ENCODE assay signal across 1 cellular context in the genomic region with DNA sequence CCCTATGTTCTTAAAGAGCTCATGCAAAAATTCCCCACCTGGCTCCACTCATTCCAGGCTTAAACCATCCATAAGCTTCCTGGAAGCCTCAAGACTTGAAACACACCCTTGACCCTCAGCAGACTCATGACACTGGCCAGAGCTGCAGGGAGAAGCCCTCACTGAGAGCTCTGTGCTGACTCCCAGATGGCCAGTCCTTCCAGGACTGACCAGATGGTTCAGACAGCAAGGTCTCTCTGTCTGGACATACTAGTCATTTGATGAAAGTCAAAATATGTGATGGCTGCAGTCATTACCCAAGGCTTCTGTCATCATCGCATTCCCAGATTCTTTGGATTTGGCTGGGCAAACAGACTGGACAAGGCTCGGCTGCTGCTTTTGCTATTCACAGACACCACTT.
TF ChIP-seq lines count a peak whose summit lies in the region.

No MANE protein-coding gene starts in this region.

TF ChIP-seq in HepG2, 621 proteins besides CTCF, POLR2A, EP300 and RAD21 (continued from another document):
- TF ChIP-seq, protein P1, sequence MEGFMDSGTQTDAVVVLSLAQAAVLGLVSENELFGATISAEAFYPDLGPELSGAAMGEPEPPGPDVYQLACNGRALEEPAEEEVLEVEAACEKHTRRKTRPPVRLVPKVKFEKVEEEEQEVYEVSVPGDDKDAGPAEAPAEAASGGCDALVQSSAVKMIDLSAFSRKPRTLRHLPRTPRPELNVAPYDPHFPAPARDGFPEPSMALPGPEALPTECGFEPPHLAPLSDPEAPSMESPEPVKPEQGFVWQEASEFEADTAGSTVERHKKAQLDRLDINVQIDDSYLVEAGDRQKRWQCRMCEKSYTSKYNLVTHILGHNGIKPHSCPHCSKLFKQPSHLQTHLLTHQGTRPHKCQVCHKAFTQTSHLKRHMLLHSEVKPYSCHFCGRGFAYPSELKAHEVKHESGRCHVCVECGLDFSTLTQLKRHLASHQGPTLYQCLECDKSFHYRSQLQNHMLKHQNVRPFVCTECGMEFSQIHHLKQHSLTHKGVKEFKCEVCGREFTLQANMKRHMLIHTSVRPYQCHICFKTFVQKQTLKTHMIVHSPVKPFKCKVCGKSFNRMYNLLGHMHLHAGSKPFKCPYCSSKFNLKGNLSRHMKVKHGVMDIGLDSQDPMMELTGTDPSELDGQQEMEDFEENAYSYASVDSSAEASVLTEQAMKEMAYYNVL (CRISPR knock-in tag; IDR thresholded peaks at IDR 0.05; ENCODE audit: borderline replicate concordance): no peak
- TF ChIP-seq SMARCE1 (IDR thresholded peaks at IDR 0.05; ENCODE audit: borderline replicate concordance) (no peak), RCOR2 (CRISPR knock-in tag; IDR thresholded peaks at IDR 0.05) (no peak), HES4 (CRISPR knock-in tag; IDR thresholded peaks at IDR 0.05; ENCODE audit: borderline replicate concordance) (no peak)
- TF ChIP-seq, protein P2, sequence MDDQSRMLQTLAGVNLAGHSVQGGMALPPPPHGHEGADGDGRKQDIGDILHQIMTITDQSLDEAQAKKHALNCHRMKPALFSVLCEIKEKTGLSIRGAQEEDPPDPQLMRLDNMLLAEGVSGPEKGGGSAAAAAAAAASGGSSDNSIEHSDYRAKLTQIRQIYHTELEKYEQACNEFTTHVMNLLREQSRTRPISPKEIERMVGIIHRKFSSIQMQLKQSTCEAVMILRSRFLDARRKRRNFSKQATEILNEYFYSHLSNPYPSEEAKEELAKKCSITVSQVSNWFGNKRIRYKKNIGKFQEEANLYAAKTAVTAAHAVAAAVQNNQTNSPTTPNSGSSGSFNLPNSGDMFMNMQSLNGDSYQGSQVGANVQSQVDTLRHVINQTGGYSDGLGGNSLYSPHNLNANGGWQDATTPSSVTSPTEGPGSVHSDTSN (CRISPR knock-in tag; IDR thresholded peaks at IDR 0.05; ENCODE audit: borderline replicate concordance): no peak
